ENCODE assay signal across 8 cellular contexts in genomic region chr7:114663502-114663901, GRCh38.
A peak's percentile ranks its signal among the peaks of the same experiment; 100 is the strongest.
DNase-seq lines count a peak whose midpoint lies in the region; ATAC-seq and TF ChIP-seq lines count a peak whose summit lies in the region.

No MANE protein-coding gene starts in this region.

- peaks cover under 1% of the 10 kb centered on the region; the same call in 1 of the 2 replicates for H4K20me1 ChIP-seq in OCI-LY1 (ENCODE audit: insufficient read depth, low read length)

- no peak overlapping the region for H3K27ac ChIP-seq in OCI-LY1 (ENCODE audit: low read depth, low read length, poor library complexity, severe bottlenecking)
- no peak overlapping the region for H3K27ac ChIP-seq in gastroesophageal sphincter
- H3K27ac ChIP-seq in effector memory CD4-positive, alpha-beta T cell (ENCODE audit: insufficient read depth, low read length, poor library complexity, severe bottlenecking), result no peak overlapping the region

- no peaks in the 10 kb centered on the region for H3K79me2 ChIP-seq in OCI-LY1 (ENCODE audit: insufficient read depth, low read length)

- no peak for TF ChIP-seq EP300 in gastroesophageal sphincter (IDR thresholded peaks at IDR 0.05)

- H3K9ac ChIP-seq in OCI-LY1 (ENCODE audit: low read length), result no peak overlapping the region

- TF ChIP-seq POLR2A in gastroesophageal sphincter (IDR thresholded peaks at IDR 0.05), result no peak

- H3K4me2 ChIP-seq in OCI-LY1 (ENCODE audit: low read length), result no peak overlapping the region

- ATAC-seq in HG03469 (IDR thresholded peaks at IDR 0.05; ENCODE audit: unreplicated experiment) (peak; percentile 56), gastroesophageal sphincter (no peak), HG03108 (IDR thresholded peaks at IDR 0.05; ENCODE audit: unreplicated experiment) (no peak)

- H3K36me3 ChIP-seq in OCI-LY1 (ENCODE audit: insufficient read depth, low read length), result no peaks in the 10 kb centered on the region
- H3K36me3 ChIP-seq in gastroesophageal sphincter, result peaks cover 0 to 6% of the 10 kb centered on the region in 2 donors
- no peaks in the 10 kb centered on the region for H3K36me3 ChIP-seq in effector memory CD4-positive, alpha-beta T cell (ENCODE audit: control insufficient read depth, insufficient read depth, low read length)

- no peaks in the 10 kb centered on the region for H3K9me3 ChIP-seq in OCI-LY1 (ENCODE audit: low read length)
- no peaks in the 10 kb centered on the region for H3K9me3 ChIP-seq in gastroesophageal sphincter
- H3K9me3 ChIP-seq in effector memory CD4-positive, alpha-beta T cell (ENCODE audit: control insufficient read depth, low read length), result no peaks in the 10 kb centered on the region

- peak; percentile 50; the same call in 1 of the 2 replicates for TF ChIP-seq CTCF in OCI-LY1 (IDR thresholded peaks at IDR 0.05; ENCODE audit: low read length)
- TF ChIP-seq CTCF in gastroesophageal sphincter (IDR thresholded peaks at IDR 0.05), result peak in 3 of 4 experiments; percentile 27 to 57 (median 55)

- H3K4me1 ChIP-seq in OCI-LY1 (ENCODE audit: insufficient read depth, low read length, severe bottlenecking) (no peaks in the 10 kb centered on the region), gastroesophageal sphincter (peaks cover 0 to 54% (median 6%) of the 10 kb centered on the region in 3 donors)
- no peaks in the 10 kb centered on the region for H3K4me1 ChIP-seq in effector memory CD4-positive, alpha-beta T cell (ENCODE audit: control insufficient read depth, insufficient read depth, low read length, poor library complexity, severe bottlenecking)

- peak; percentile 24 for DNase-seq in Ammon's horn (ENCODE audit: low spot score)
- no peak for DNase-seq in stimulated activated CD4-positive, alpha-beta T cell treated with anti-CD3 and anti-CD28 coated beads, Interleukin-4, amount 100 ng/mL, for 1 hour
- no peak for DNase-seq in activated T-cell treated with anti-CD3 and anti-CD28 coated beads, Interleukin-2, amount 50 U/mL, for 48 hours
- DNase-seq in effector memory CD4-positive, alpha-beta T cell, result no peak

- H3K27me3 ChIP-seq in OCI-LY1 (ENCODE audit: insufficient read depth, low read length) (no peaks in the 10 kb centered on the region), gastroesophageal sphincter (no peaks in the 10 kb centered on the region)
- no peaks in the 10 kb centered on the region for H3K27me3 ChIP-seq in effector memory CD4-positive, alpha-beta T cell (replicated peaks; ENCODE audit: control insufficient read depth, insufficient read depth, low read length, poor library complexity, severe bottlenecking)

- no peaks in the 10 kb centered on the region for H3F3A ChIP-seq in OCI-LY1 (ENCODE audit: insufficient read depth, low read length)

- no peak overlapping the region for H2AFZ ChIP-seq in OCI-LY1 (ENCODE audit: low read length)

- WGBS in gastroesophageal sphincter (ENCODE audit: low coverage in 1 of 2), 2 donors, result 50 to 57% methylated on average over 1 of the region's 1 CpG

- H3K4me3 ChIP-seq in OCI-LY1 (ENCODE audit: low read depth, low read length, poor library complexity, severe bottlenecking) (no peak overlapping the region), gastroesophageal sphincter (no peak overlapping the region)
- no peak overlapping the region for H3K4me3 ChIP-seq in effector memory CD4-positive, alpha-beta T cell (ENCODE audit: insufficient read depth, low read depth, low read length, poor library complexity, severe bottlenecking)

- H3K9me2 ChIP-seq in OCI-LY1 (ENCODE audit: low read depth, low read length), result no peaks in the 10 kb centered on the region
